ENCODE assay signal across 8 cellular contexts in the genomic region with DNA sequence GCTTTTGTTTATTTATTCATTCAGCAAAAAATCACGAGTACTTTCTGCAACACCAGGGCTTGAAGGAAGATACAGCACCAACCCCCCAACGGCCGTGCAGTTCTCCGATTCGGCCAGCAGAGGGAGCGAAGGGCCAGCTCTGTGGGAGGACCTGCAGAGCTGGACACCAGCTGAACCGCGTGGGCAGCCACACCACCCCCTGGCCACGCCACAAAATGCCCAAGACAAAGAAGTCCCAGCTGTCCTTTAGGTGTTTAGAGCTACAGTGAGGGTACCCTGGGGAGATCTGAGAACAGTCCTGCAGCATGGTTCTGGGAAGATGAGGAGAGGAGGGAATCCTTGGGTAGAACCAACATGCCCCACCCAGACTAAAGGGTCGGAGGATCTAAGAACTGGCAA.
DNase-seq lines count a peak whose midpoint lies in the region; ATAC-seq, FAIRE-seq and TF ChIP-seq lines count a peak whose summit lies in the region.

No MANE protein-coding gene starts in this region.

- intact Hi-C loops in activated B cell treated with CpG ODN at 0.5 μM for 24 hours (cut with micrococcal nuclease) = loop anchor here (1.0 to 5.0 kb wide), 7 partner anchors 80 to 1129 kb away; a partner anchor contains a TSS
- intact Hi-C loops in breast epithelium (cut with DNase I; ENCODE audit: low total_unique reads) = loop anchor here (10.0 kb wide), 1 partner anchor 82 kb away; a partner anchor contains a TSS

- H3K4me1 ChIP-seq in HEK293 (ENCODE audit: control insufficient read depth, insufficient read depth, low read length) = no peaks in the 10 kb centered on the region
- no peaks in the 10 kb centered on the region for H3K4me1 ChIP-seq in breast epithelium
- H3K4me1 ChIP-seq in keratinocyte (ENCODE audit: control insufficient read depth, extremely low read depth, insufficient read depth, low read length) = peaks cover 4% of the 10 kb centered on the region

- H3K9me3 Mint-ChIP-seq in activated B cell treated with CpG ODN at 0.5 μM for 24 hours = no peaks in the 10 kb centered on the region

- FAIRE-seq in keratinocyte (lab: Jason Lieb, UNC) = no peak

- no peak overlapping the region for H3K4me2 ChIP-seq in keratinocyte (ENCODE audit: control insufficient read depth, extremely low read depth, insufficient read depth, low read depth, low read length)

- H3K36me3 ChIP-seq in HEK293 (ENCODE audit: control insufficient read depth in 2 of 2, insufficient read depth in 1 of 2, low read length in 2 of 2) (no peaks in the 10 kb centered on the region), breast epithelium (no peaks in the 10 kb centered on the region), keratinocyte (ENCODE audit: control insufficient read depth in 2 of 2, extremely low read depth in 1 of 2, insufficient read depth in 2 of 2, low read length in 2 of 2) (no peaks in the 10 kb centered on the region)

- H3K9me3 ChIP-seq in HEK293 (ENCODE audit: control insufficient read depth, insufficient read depth, low read depth, low read length) (no peaks in the 10 kb centered on the region), breast epithelium (no peaks in the 10 kb centered on the region), keratinocyte (ENCODE audit: control insufficient read depth, low read depth, low read length) (no peaks in the 10 kb centered on the region)

- TF ChIP-seq CTCF in HEK293 (tag by site-specific recombination; IDR thresholded peaks at IDR 0.05) (peak; percentile 80), activated B cell treated with CpG ODN at 0.5 μM for 24 hours (IDR thresholded peaks at IDR 0.05) (peak; percentile 95), breast epithelium (IDR thresholded peaks at IDR 0.05) (peak; percentile 93 to 97 (median 96)), keratinocyte (optimal IDR thresholded peaks at IDR 0.05 in 1 of 3, IDR thresholded peaks at IDR 0.05 in 1 of 3, conservative IDR thresholded peaks at IDR 0.05 in 1 of 3; ENCODE audit: extremely low read depth in 1 of 3, insufficient read depth in 2 of 3, low read length in 3 of 3) (peak; percentile 95 to 96 (median 95))

- H3K4me1 Mint-ChIP-seq in activated B cell treated with CpG ODN at 0.5 μM for 24 hours = peaks cover 3% of the 10 kb centered on the region

- H3K4me3 Mint-ChIP-seq in activated B cell treated with CpG ODN at 0.5 μM for 24 hours = no peak overlapping the region

- H3K27me3 ChIP-seq in breast epithelium = no peaks in the 10 kb centered on the region
- H3K27me3 ChIP-seq in keratinocyte (ENCODE audit: control insufficient read depth, extremely low read depth, insufficient read depth, low read length) = no peaks in the 10 kb centered on the region

- H3K27ac Mint-ChIP-seq in activated B cell treated with CpG ODN at 0.5 μM for 24 hours = no peak overlapping the region

- peak overlapping the region; percentile 49 for H2AFZ ChIP-seq in keratinocyte (ENCODE audit: control insufficient read depth, low read length)

- H3K36me3 Mint-ChIP-seq in activated B cell treated with CpG ODN at 0.5 μM for 24 hours (ENCODE audit: low read depth) = no peaks in the 10 kb centered on the region

- no peak for TF ChIP-seq POLR2A in breast epithelium (IDR thresholded peaks at IDR 0.05)

- POLR2A ChIA-PET in HEK293 (lab: Yijun Ruan, JAX) (interaction anchor here (0.7 kb wide), 1 partner anchor 83 kb away, joined by 3 read pairs; a partner anchor contains a TSS), activated B cell treated with CpG ODN at 0.5 μM for 24 hours (lab: Charles Lee) (no interaction called here)

- ATAC-seq in activated B cell treated with CpG ODN at 0.5 μM for 24 hours (ENCODE audit: low read depth) (peak; percentile 84), HG03039 (IDR thresholded peaks at IDR 0.05; ENCODE audit: unreplicated experiment) (no peak)

- H3K9ac ChIP-seq in keratinocyte (ENCODE audit: control insufficient read depth, extremely low read depth, insufficient read depth, low read length) = no peak overlapping the region

- H3K4me3 ChIP-seq in HEK293 (ENCODE audit: low read depth, low read length) = no peak overlapping the region
- H3K4me3 ChIP-seq in breast epithelium = peak overlapping the region in 1 of 3 donors; percentile 10
- H3K4me3 ChIP-seq in keratinocyte (ENCODE audit: control insufficient read depth in 2 of 3, extremely low read depth in 1 of 3, insufficient read depth in 2 of 3, low read depth in 1 of 3, low read length in 3 of 3) = no peak overlapping the region

- H3K27ac ChIP-seq in HEK293 (ENCODE audit: extremely low read depth, low read depth, low read length) = no peak overlapping the region
- no peak overlapping the region for H3K27ac ChIP-seq in breast epithelium
- no peak overlapping the region for H3K27ac ChIP-seq in keratinocyte (ENCODE audit: control insufficient read depth, insufficient read depth, low read length)

- DNase-seq in GM04504 (ENCODE audit: low read depth) (peak; percentile 43), NCI-H1694 treated with DMSO at 0.1 percent for 48 hours (lab: John Stamatoyannopoulos, UW) (peak; percentile 19), activated B cell treated with CpG ODN at 0.5 μM for 24 hours (peak; percentile 59), breast epithelium (ENCODE audit: low spot score in 2 of 2) (peak; percentile 71 to 88), keratinocyte (ENCODE audit: low read depth, low spot score) (peak; percentile 5)
- peak; percentile 36 to 61 for DNase-seq in stimulated activated CD4-positive, alpha-beta T cell treated with anti-CD3 and anti-CD28 coated beads, Interleukin-1b, Interleukin-23, amount 100 ng/mL, for 1 hour (ENCODE audit: low read depth in 2 of 2)

- H3K9me1 ChIP-seq in keratinocyte (ENCODE audit: control insufficient read depth, extremely low read depth, insufficient read depth, low read length) = no peaks in the 10 kb centered on the region

- dilution Hi-C loops in keratinocyte (cut with MboI; ENCODE audit: extremely low pct_ligation_motif_present, low sequenced_read_pairs) = no loop called here

- peaks cover 2% of the 10 kb centered on the region for H3K27me3 Mint-ChIP-seq in activated B cell treated with CpG ODN at 0.5 μM for 24 hours

- no peaks in the 10 kb centered on the region for H3K79me2 ChIP-seq in keratinocyte (ENCODE audit: control insufficient read depth, insufficient read depth, low read length)

- CTCF ChIA-PET in HEK293 (lab: Yijun Ruan, JAX) = interaction anchor here (0.6 to 3.4 kb wide), 23 partner anchors 9 to 428 kb away, joined by 3 to 31 read pairs (median 3); a partner anchor contains a TSS
- CTCF ChIA-PET in activated B cell treated with CpG ODN at 0.5 μM for 24 hours (lab: Charles Lee) = interaction anchor here (0.8 to 3.2 kb wide), 24 partner anchors 11 to 445 kb away, joined by 3 to 19 read pairs (median 4); no protein-coding TSS in a partner anchor

- H4K20me1 ChIP-seq in keratinocyte (ENCODE audit: control insufficient read depth, extremely low read depth, insufficient read depth, low read length) = no peaks in the 10 kb centered on the region

TF ChIP-seq in HEK293, 187 proteins besides CTCF, POLR2A, EP300 and RAD21 (continues in another document):
- no peak for TF ChIP-seq ZSCAN16 (tag by site-specific recombination; IDR thresholded peaks at IDR 0.05)
- TF ChIP-seq, protein P1, sequence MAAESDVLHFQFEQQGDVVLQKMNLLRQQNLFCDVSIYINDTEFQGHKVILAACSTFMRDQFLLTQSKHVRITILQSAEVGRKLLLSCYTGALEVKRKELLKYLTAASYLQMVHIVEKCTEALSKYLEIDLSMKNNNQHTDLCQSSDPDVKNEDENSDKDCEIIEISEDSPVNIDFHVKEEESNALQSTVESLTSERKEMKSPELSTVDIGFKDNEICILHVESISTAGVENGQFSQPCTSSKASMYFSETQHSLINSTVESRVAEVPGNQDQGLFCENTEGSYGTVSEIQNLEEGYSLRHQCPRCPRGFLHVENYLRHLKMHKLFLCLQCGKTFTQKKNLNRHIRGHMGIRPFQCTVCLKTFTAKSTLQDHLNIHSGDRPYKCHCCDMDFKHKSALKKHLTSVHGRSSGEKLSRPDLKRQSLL (tag by site-specific recombination; IDR thresholded peaks at IDR 0.05) = no peak
- 0 out of 2 replicates have a peak, but pooled peaks have one; percentile 18 for TF ChIP-seq ZSCAN30 (tag by site-specific recombination; IDR thresholded peaks at IDR 0.05)
- TF ChIP-seq, protein P2, sequence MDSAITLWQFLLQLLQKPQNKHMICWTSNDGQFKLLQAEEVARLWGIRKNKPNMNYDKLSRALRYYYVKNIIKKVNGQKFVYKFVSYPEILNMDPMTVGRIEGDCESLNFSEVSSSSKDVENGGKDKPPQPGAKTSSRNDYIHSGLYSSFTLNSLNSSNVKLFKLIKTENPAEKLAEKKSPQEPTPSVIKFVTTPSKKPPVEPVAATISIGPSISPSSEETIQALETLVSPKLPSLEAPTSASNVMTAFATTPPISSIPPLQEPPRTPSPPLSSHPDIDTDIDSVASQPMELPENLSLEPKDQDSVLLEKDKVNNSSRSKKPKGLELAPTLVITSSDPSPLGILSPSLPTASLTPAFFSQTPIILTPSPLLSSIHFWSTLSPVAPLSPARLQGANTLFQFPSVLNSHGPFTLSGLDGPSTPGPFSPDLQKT (IDR thresholded peaks at IDR 0.05; ENCODE audit: borderline replicate concordance, low read depth, low read length) = no peak
- TF ChIP-seq, protein P3, sequence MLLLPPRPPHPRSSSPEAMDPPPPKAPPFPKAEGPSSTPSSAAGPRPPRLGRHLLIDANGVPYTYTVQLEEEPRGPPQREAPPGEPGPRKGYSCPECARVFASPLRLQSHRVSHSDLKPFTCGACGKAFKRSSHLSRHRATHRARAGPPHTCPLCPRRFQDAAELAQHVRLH (tag by site-specific recombination; IDR thresholded peaks at IDR 0.05) = no peak
- TF ChIP-seq ZNF2 (tag by site-specific recombination; IDR thresholded peaks at IDR 0.05) = peak; percentile 94
- TF ChIP-seq ZNF555 (tag by site-specific recombination; conservative IDR thresholded peaks at IDR 0.05) = no peak
- no peak for TF ChIP-seq ZNF830 (tag by site-specific recombination; IDR thresholded peaks at IDR 0.05; ENCODE audit: low read depth)
- TF ChIP-seq ZNF37A (tag by site-specific recombination; IDR thresholded peaks at IDR 0.05) = no peak
- peak; percentile 76 for TF ChIP-seq ZNF654 (tag by site-specific recombination; IDR thresholded peaks at IDR 0.05; ENCODE audit: low read depth)

Comparison
In these comparisons a context has a peak if more than half of its experiments do, and no peak if none do; other contexts are left out.
1. DNase-seq: peak in every context shown above with its lines; median percentile 80 in breast epithelium; 59 in activated B cell treated with CpG ODN at 0.5 μM for 24 hours; 48 in stimulated activated CD4-positive, alpha-beta T cell treated with anti-CD3 and anti-CD28 coated beads, Interleukin-1b, Interleukin-23, amount 100 ng/mL, for 1 hour; 43 in GM04504; 19 in NCI-H1694 treated with DMSO at 0.1 percent for 48 hours; 5 in keratinocyte.